In genomic region chr11:66338276-66339162, GRCh38 we compare ENCODE assay signal across 1 cellular context.
TF ChIP-seq lines count a peak whose summit lies in the region.

No MANE protein-coding gene starts in this region.

TF ChIP-seq in GM12878, 131 proteins besides CTCF, POLR2A, EP300 and RAD21:
- TF ChIP-seq SIN3A (IDR thresholded peaks at IDR 0.05; ENCODE audit: low read depth, low read length), result no peak
- no peak for TF ChIP-seq SREBF2 (IDR thresholded peaks at IDR 0.05; ENCODE audit: low read length)
- no peak for TF ChIP-seq POLR2AphosphoS2 (IDR thresholded peaks at IDR 0.05; ENCODE audit: low read depth, low read length)
- TF ChIP-seq GATAD2B (conservative IDR thresholded peaks at IDR 0.05; ENCODE audit: low read depth), result no peak
- TF ChIP-seq DPF2 (IDR thresholded peaks at IDR 0.05), result no peak
- no peak for TF ChIP-seq MAX (IDR thresholded peaks at IDR 0.05; ENCODE audit: low read depth, low read length)
- no peak for TF ChIP-seq MYB (IDR thresholded peaks at IDR 0.05; ENCODE audit: borderline replicate concordance, low read depth, low read length)
- TF ChIP-seq BCLAF1 (IDR thresholded peaks at IDR 0.05), result no peak
- no peak for TF ChIP-seq PAX5 (IDR thresholded peaks at IDR 0.05; ENCODE audit: borderline replicate concordance, low read depth, low read length)
- TF ChIP-seq STAT3 (IDR thresholded peaks at IDR 0.05; ENCODE audit: low read depth, low read length), result no peak
- TF ChIP-seq NR2F1 (conservative IDR thresholded peaks at IDR 0.05), result no peak
- no peak for TF ChIP-seq NBN (IDR thresholded peaks at IDR 0.05)
- no peak for TF ChIP-seq IKZF1 (conservative IDR thresholded peaks at IDR 0.05)
- TF ChIP-seq ZZZ3 (IDR thresholded peaks at IDR 0.05; ENCODE audit: control insufficient read depth, insufficient read length, low read depth), result no peak
- TF ChIP-seq NR2C1 (IDR thresholded peaks at IDR 0.05), result no peak
TF ChIP-seq in GM12878: peak in this region for 0.
